13 cellular contexts compared by ENCODE assay signal in the genomic region with DNA sequence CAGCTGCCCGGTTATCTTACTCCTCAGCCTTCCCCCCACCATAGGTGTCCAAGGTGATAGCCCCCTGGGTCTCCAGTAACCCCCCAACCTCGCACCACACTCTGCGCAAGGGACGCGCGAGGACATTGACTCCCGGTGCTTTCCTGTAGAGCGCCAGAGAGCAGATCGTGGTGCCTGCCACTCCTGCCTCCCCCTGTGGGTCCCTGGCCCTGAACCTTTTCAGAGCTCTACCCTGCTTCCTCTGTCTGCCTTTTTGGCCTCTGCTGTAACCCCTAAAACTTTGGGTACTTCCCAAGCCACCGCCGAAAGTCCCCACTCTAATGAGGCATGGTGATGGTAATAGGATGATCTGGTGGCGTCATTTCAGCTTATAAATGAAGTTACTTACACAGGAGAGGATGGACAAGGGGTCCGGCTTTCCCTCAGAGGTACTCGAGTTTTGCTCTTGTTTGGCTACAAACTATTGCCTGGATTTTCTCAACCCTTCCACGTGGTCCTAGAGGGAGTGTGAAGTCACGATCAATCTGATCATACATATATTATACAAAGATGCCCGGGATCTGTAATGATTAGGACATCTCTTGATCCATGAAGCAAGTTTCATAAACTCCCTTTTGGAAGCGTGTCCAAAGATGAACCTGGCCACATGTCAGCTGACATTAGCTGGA. TPM values are rescaled to one million over a fixed set of nuclear protein-coding genes. Genes with fewer than 3 reads are reported as not detected.
DNase-seq lines count a peak whose midpoint lies in the region; ATAC-seq and TF ChIP-seq lines count a peak whose summit lies in the region.
"Had no signal": no experiment of that assay in that cellular context is flagged by ENCODE, and none has a peak within 500 bp of the region (broad histone marks: within the 10 kb centered on the region; RNA-seq: fewer than 3 reads in every experiment).

No MANE protein-coding gene starts in this region.

- H3K9ac ChIP-seq in SK-N-SH, result peak overlapping the region; percentile 94

- no peak for DNase-seq in SK-N-SH
- DNase-seq in germinal center (ENCODE audit: low spot score), result no peak
- no peak for DNase-seq in NCI-H82 treated with DMSO at 0.1 percent for 48 hours (lab: John Stamatoyannopoulos, UW; ENCODE audit: unreplicated experiment)
- DNase-seq: activated CD4-positive, alpha-beta T cell treated with anti-CD3 and anti-CD28 coated beads for 4 hours; NCI-H748 treated with DMSO at 0.1 percent for 48 hours had no signal

- H3K36me3 Mint-ChIP-seq in nephron (ENCODE audit: low read depth), result peaks cover 6% of the 10 kb centered on the region
- H3K36me3 Mint-ChIP-seq: IgD-negative memory B cell had no signal

- no peak for TF ChIP-seq CTCF in SK-N-SH (IDR thresholded peaks at IDR 0.05)
- no peak for TF ChIP-seq CTCF in nephron (IDR thresholded peaks at IDR 0.05; ENCODE audit: unreplicated experiment in 3 of 3)

- peak overlapping the region; percentile 97 to 99 (median 98) for H3K4me3 Mint-ChIP-seq in nephron
- H3K4me3 Mint-ChIP-seq: IgD-negative memory B cell; stimulated activated effector memory CD8-positive, alpha-beta T cell treated with anti-CD3 and anti-CD28 coated beads, Interleukin-12 subunit alpha, Interleukin-12 subunit beta, amount 100 ng/mL, for 72 hours had no signal

- H3K9me3 ChIP-seq in SK-N-SH (no peaks in the 10 kb centered on the region), esophagus (ENCODE audit: control insufficient read depth in 2 of 2, insufficient read depth in 1 of 2, low read depth in 1 of 2, low read length in 1 of 2) (no peaks in the 10 kb centered on the region)

- ATAC-seq in SK-N-SH treated with all-trans-retinoic acid at 6 μM for 48 hours, result no peak
- ATAC-seq in HG02840 (IDR thresholded peaks at IDR 0.05; ENCODE audit: low FRiP score, unreplicated experiment), result no peak
- ATAC-seq: stimulated activated effector memory CD8-positive, alpha-beta T cell treated with anti-CD3 and anti-CD28 coated beads, Interleukin-12 subunit alpha, Interleukin-12 subunit beta, amount 100 ng/mL, for 72 hours had no signal

- peak overlapping the region; percentile 96 to 100 (median 99) for H3K27ac Mint-ChIP-seq in nephron
- H3K27ac Mint-ChIP-seq: IgD-negative memory B cell; stimulated activated effector memory CD8-positive, alpha-beta T cell treated with anti-CD3 and anti-CD28 coated beads, Interleukin-12 subunit alpha, Interleukin-12 subunit beta, amount 100 ng/mL, for 72 hours had no signal

- H3K27me3 ChIP-seq in SK-N-SH (ENCODE audit: insufficient read depth) (no peaks in the 10 kb centered on the region), esophagus (ENCODE audit: control insufficient read depth in 1 of 2, insufficient read depth in 2 of 2, low read length in 2 of 2) (peaks cover 0 to 8% of the 10 kb centered on the region in 2 donors)

- WGBS in SK-N-SH (ENCODE audit: low lambda C conversion rate), result 76% methylated on average over 18 of the region's 18 CpGs
- WGBS in esophagus, 2 donors, result 47 to 50% methylated on average over 18 of the region's 18 CpGs
- WGBS in urinary bladder, result 13% methylated on average over 18 of the region's 18 CpGs

- H3K27me3 Mint-ChIP-seq in nephron (ENCODE audit: low read depth), result peaks cover 18% of the 10 kb centered on the region

- peak overlapping the region; percentile 97 for H3K4me2 ChIP-seq in SK-N-SH

- H3K27ac ChIP-seq in SK-N-SH (ENCODE audit: low read depth in 2 of 2, low read length in 1 of 2) (peak overlapping the region; percentile 79 to 97), esophagus (ENCODE audit: low read depth in 2 of 2, low read length in 1 of 2) (peak overlapping the region; percentile 74 to 85), urinary bladder (ENCODE audit: low read depth) (peak overlapping the region; percentile 87)
- H3K27ac ChIP-seq: 22Rv1 had no signal

- peak overlapping the region; percentile 79 to 83 for H3K4me3 ChIP-seq in SK-N-SH (ENCODE audit: low read depth in 2 of 2, low read length in 1 of 2)
- peak overlapping the region; percentile 37 to 43 for H3K4me3 ChIP-seq in esophagus (ENCODE audit: low read depth in 1 of 2, low read length in 2 of 2)
- H3K4me3 ChIP-seq in urinary bladder (ENCODE audit: low read depth, low read length), result peak overlapping the region; percentile 75

- H3K9me2 ChIP-seq in SK-N-SH, result no peaks in the 10 kb centered on the region

- POLR2A ChIA-PET in SK-N-SH (lab: Yijun Ruan, JAX), result interaction anchor here (0.6 kb wide), 1 partner anchor 405 kb away, joined by 4 read pairs; no protein-coding TSS in a partner anchor

- H3K79me2 ChIP-seq in SK-N-SH (ENCODE audit: insufficient read depth), result peaks cover 48% of the 10 kb centered on the region

- H3K4me1 Mint-ChIP-seq in nephron, result peaks cover 28% of the 10 kb centered on the region
- H3K4me1 Mint-ChIP-seq: IgD-negative memory B cell; stimulated activated effector memory CD8-positive, alpha-beta T cell treated with anti-CD3 and anti-CD28 coated beads, Interleukin-12 subunit alpha, Interleukin-12 subunit beta, amount 100 ng/mL, for 72 hours had no signal

- H3F3A ChIP-seq in SK-N-SH (replicated peaks; ENCODE audit: insufficient read depth), result peaks cover 26% of the 10 kb centered on the region

- CTCF ChIA-PET in SK-N-SH (lab: Yijun Ruan, JAX), result interaction anchor here (0.6 to 1.5 kb wide), 6 partner anchors 12 to 1147 kb away, joined by 3 to 6 read pairs (median 4); no protein-coding TSS in a partner anchor

- peaks cover 6% of the 10 kb centered on the region; the same call in 1 of the 2 replicates for H4K20me1 ChIP-seq in SK-N-SH (ENCODE audit: insufficient read depth)

- no peak for TF ChIP-seq EP300 in SK-N-SH (IDR thresholded peaks at IDR 0.05; ENCODE audit: borderline replicate concordance in 1 of 2, low read depth in 1 of 2, low read length in 1 of 2)

- H2AFZ ChIP-seq in SK-N-SH (ENCODE audit: low read depth), result peak overlapping the region; percentile 84

- H3K4me1 ChIP-seq in SK-N-SH (ENCODE audit: control insufficient read depth in 1 of 2, insufficient read depth in 2 of 2, low read depth in 1 of 2, low read length in 1 of 2) (peaks cover 11 to 22% of the 10 kb centered on the region in 2 experiments), esophagus (ENCODE audit: control insufficient read depth in 2 of 2, insufficient read depth in 2 of 2, low read length in 1 of 2) (peaks cover 0 to 3% of the 10 kb centered on the region in 2 donors), urinary bladder (ENCODE audit: insufficient read depth) (no peaks in the 10 kb centered on the region)

- H3K36me3 ChIP-seq in SK-N-SH (replicated peaks in 1 of 2; ENCODE audit: control insufficient read depth in 1 of 2, insufficient read depth in 2 of 2, low read length in 1 of 2), result no peaks in the 10 kb centered on the region
- H3K36me3 ChIP-seq in esophagus (ENCODE audit: control insufficient read depth in 2 of 2, insufficient read depth in 2 of 2, low read length in 1 of 2), result no peaks in the 10 kb centered on the region
- no peaks in the 10 kb centered on the region for H3K36me3 ChIP-seq in urinary bladder (ENCODE audit: insufficient read depth)

- TF ChIP-seq RAD21 in SK-N-SH (IDR thresholded peaks at IDR 0.05; ENCODE audit: low read length), result no peak

- peaks cover 3% of the 10 kb centered on the region for H3K9me3 Mint-ChIP-seq in nephron

TF ChIP-seq in SK-N-SH, 30 proteins besides CTCF, POLR2A, EP300 and RAD21 (continues in another document):
- TF ChIP-seq NFIC (IDR thresholded peaks at IDR 0.05; ENCODE audit: borderline replicate concordance) (no peak), GABPA (IDR thresholded peaks at IDR 0.05; ENCODE audit: low read depth) (no peak), NRF1 (IDR thresholded peaks at IDR 0.05; ENCODE audit: low read depth, low read length) (no peak), FOXJ3 (CRISPR knock-in tag; IDR thresholded peaks at IDR 0.05) (no peak), IRF3 (IDR thresholded peaks at IDR 0.05; ENCODE audit: low read depth, low read length) (no peak), RCOR1 (IDR thresholded peaks at IDR 0.05; ENCODE audit: low read length) (no peak), TCF12 (IDR thresholded peaks at IDR 0.05) (no peak), MXI1 (IDR thresholded peaks at IDR 0.05; ENCODE audit: low read depth, low read length) (no peak), POLR2AphosphoS5 (IDR thresholded peaks at IDR 0.05; ENCODE audit: low read depth, low read length) (no peak), GATA2 (CRISPR knock-in tag; IDR thresholded peaks at IDR 0.05) (no peak)

TF ChIP-seq in SK-N-SH treated with all-trans-retinoic acid at 6 μM for 48 hours, 23 proteins besides CTCF, POLR2A, EP300 and RAD21 (continues in another document):
- no peak for TF ChIP-seq PATZ1 (CRISPR knock-in tag; IDR thresholded peaks at IDR 0.05; ENCODE audit: borderline replicate concordance)
- TF ChIP-seq OSR1 (CRISPR knock-in tag; IDR thresholded peaks at IDR 0.05), result no peak
- no peak for TF ChIP-seq ISL1 (CRISPR knock-in tag; IDR thresholded peaks at IDR 0.05)
- TF ChIP-seq ESRRG (CRISPR knock-in tag; IDR thresholded peaks at IDR 0.05), result no peak
- TF ChIP-seq ZNF70 (CRISPR knock-in tag; IDR thresholded peaks at IDR 0.05), result no peak

RNA-seq across cellular contexts. Expression of gene CDH11, which starts 2.1 kb away (rescaled TPM):
- polyA plus RNA-seq in SK-N-SH (2012; rRNA removed), result 269 and 278 TPM in 2 replicates
- polyA plus RNA-seq in SK-N-SH (2012; cell fraction: cytosol; rRNA removed), result 135 and 215 TPM in 2 replicates
- polyA plus RNA-seq in SK-N-SH (2012; cell fraction: nucleus; rRNA removed), result 219 and 308 TPM in 2 replicates
- polyA plus RNA-seq in esophagus, result under 1 TPM; 0.28 to 0.91 TPM
- total RNA-seq in urinary bladder, result 428 TPM
- polyA plus RNA-seq in urinary bladder, result 71.9 TPM
- polyA plus RNA-seq: IgD-negative memory B cell had no signal

Comparison
In these comparisons a context has a peak if more than half of its experiments do, and no peak if none do; other contexts are left out.
1. RNA of gene CDH11, which starts 2.1 kb away (polyA plus RNA-seq): 135 to 308 TPM in SK-N-SH and 71.9 TPM in urinary bladder (single experiment); 0.28 to 0.91 TPM in esophagus; every median in the first group is over 10 times any median in the second.
2. Peak in every context shown above with its lines, with median percentiles within 50 percentile points of each other: H3K27ac ChIP-seq and H3K4me3 ChIP-seq.